2 cellular contexts compared by ENCODE assay signal in genomic region chr5:130710596-130710995, GRCh38.
TF ChIP-seq lines count a peak whose summit lies in the region.

No MANE protein-coding gene starts in this region.

TF ChIP-seq in A549, 52 proteins besides CTCF, POLR2A, EP300 and RAD21 (continued from another document):
- TF ChIP-seq FOSL2 (IDR thresholded peaks at IDR 0.05) (0 out of 2 replicates have a peak, but pooled peaks have one; percentile 22), FOSL2 (CRISPR knock-in tag; IDR thresholded peaks at IDR 0.05) (peak; percentile 83), GATA3 (IDR thresholded peaks at IDR 0.05; ENCODE audit: borderline replicate concordance) (peak; percentile 83), FOSB (CRISPR knock-in tag; IDR thresholded peaks at IDR 0.05) (no peak)

TF ChIP-seq in WTC11, 78 proteins besides CTCF, POLR2A, EP300 and RAD21 (continued from another document):
- TF ChIP-seq, protein P1, sequence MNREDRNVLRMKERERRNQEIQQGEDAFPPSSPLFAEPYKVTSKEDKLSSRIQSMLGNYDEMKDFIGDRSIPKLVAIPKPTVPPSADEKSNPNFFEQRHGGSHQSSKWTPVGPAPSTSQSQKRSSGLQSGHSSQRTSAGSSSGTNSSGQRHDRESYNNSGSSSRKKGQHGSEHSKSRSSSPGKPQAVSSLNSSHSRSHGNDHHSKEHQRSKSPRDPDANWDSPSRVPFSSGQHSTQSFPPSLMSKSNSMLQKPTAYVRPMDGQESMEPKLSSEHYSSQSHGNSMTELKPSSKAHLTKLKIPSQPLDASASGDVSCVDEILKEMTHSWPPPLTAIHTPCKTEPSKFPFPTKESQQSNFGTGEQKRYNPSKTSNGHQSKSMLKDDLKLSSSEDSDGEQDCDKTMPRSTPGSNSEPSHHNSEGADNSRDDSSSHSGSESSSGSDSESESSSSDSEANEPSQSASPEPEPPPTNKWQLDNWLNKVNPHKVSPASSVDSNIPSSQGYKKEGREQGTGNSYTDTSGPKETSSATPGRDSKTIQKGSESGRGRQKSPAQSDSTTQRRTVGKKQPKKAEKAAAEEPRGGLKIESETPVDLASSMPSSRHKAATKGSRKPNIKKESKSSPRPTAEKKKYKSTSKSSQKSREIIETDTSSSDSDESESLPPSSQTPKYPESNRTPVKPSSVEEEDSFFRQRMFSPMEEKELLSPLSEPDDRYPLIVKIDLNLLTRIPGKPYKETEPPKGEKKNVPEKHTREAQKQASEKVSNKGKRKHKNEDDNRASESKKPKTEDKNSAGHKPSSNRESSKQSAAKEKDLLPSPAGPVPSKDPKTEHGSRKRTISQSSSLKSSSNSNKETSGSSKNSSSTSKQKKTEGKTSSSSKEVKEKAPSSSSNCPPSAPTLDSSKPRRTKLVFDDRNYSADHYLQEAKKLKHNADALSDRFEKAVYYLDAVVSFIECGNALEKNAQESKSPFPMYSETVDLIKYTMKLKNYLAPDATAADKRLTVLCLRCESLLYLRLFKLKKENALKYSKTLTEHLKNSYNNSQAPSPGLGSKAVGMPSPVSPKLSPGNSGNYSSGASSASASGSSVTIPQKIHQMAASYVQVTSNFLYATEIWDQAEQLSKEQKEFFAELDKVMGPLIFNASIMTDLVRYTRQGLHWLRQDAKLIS (CRISPR knock-in tag; IDR thresholded peaks at IDR 0.05; ENCODE audit: borderline replicate concordance): no peak
- no peak for TF ChIP-seq ATF2 (CRISPR knock-in tag; IDR thresholded peaks at IDR 0.05; ENCODE audit: borderline replicate concordance, low read depth)
